ENCODE assay signal across 9 cellular contexts in the genomic region with DNA sequence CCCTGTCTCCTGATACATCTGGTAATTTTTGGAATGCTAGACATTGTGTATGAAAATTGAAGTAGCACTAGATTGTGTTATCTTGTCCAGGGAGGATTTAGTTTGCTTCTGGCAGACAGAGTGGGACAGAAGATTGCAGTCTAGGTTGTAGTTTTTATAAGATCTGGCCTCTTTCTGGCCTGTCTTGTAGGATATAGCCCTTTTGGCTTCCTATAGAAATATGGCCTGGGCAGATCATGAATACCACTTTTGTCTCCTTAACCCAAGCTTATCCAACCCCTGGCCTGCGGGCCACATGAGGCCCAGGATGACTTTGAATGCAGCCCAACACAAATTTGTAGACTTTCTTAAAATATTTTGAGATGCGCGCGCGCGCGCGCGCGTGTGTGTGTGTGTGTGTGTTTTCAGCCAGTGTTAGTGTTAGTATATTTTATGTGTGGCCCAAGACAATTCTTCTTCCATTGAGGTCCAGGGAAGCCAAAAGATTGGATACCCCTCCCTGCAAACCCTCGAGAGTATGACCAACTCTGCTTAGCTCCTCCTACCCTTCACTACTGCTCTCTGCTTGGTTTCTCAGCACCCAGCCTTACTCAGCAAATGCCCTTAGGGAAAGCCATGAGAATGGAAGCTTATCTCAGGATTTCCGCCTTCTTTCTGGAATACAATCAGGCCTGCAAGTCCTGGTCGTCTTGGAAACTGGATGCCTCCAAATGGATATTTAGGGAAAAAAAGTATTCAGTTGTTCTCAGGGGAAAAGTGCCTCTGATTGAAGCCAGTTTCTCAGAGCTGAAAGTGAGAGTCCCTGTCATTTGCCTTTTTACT. TPM values are rescaled to one million over a fixed set of nuclear protein-coding genes. Genes with fewer than 3 reads are reported as not detected.
DNase-seq lines count a peak whose midpoint lies in the region; ATAC-seq and TF ChIP-seq lines count a peak whose summit lies in the region.
"Had no signal": no experiment of that assay in that cellular context is flagged by ENCODE, and none has a peak within 500 bp of the region (broad histone marks: within the 10 kb centered on the region; RNA-seq: fewer than 3 reads in every experiment).

No MANE protein-coding gene starts in this region.

- H3K4me3 Mint-ChIP-seq in activated CD8-positive, alpha-beta memory T cell treated with anti-CD3 and anti-CD28 coated beads, Interleukin-2, amount 10 ng/mL, durations not matched to agents 7 days and 5 days = no peak overlapping the region
- H3K4me3 Mint-ChIP-seq in CD14-positive monocyte = no peak overlapping the region

- intact Hi-C loops in CD14-positive monocyte (cut with micrococcal nuclease) (no loop called here), left colon (cut with DNase I, micrococcal nuclease) (no loop called here), sigmoid colon (cut with DNase I) (no loop called here)

- TF ChIP-seq POLR2A in sigmoid colon (IDR thresholded peaks at IDR 0.05) = no peak

- H3K27me3 ChIP-seq in BJ (ENCODE audit: control insufficient read depth, insufficient read depth, low read length) = no peaks in the 10 kb centered on the region
- no peaks in the 10 kb centered on the region for H3K27me3 ChIP-seq in sigmoid colon

- H3K36me3 ChIP-seq in BJ (ENCODE audit: control insufficient read depth, insufficient read depth, low read length) (no peaks in the 10 kb centered on the region), sigmoid colon (no peaks in the 10 kb centered on the region)

- no peaks in the 10 kb centered on the region for H3K4me1 ChIP-seq in sigmoid colon

- H3K9me3 Mint-ChIP-seq in activated CD8-positive, alpha-beta memory T cell treated with anti-CD3 and anti-CD28 coated beads, Interleukin-2, amount 10 ng/mL, durations not matched to agents 7 days and 5 days (ENCODE audit: low read depth) = no peaks in the 10 kb centered on the region
- H3K9me3 Mint-ChIP-seq in CD14-positive monocyte = peaks cover 0 to 5% (median 3%) of the 10 kb centered on the region in 7 donors

- no peaks in the 10 kb centered on the region for H3K9me3 ChIP-seq in sigmoid colon

- ATAC-seq in HG02870 (IDR thresholded peaks at IDR 0.05; ENCODE audit: unreplicated experiment) (peak; percentile 35), left colon (no peak)
- ATAC-seq in activated CD8-positive, alpha-beta memory T cell treated with anti-CD3 and anti-CD28 coated beads, Interleukin-2, amount 10 ng/mL, durations not matched to agents 7 days and 5 days = no peak

- DNase-seq in BJ (ENCODE audit: low read depth) = peak; percentile 28
- DNase-seq in activated CD8-positive, alpha-beta memory T cell treated with anti-CD3 and anti-CD28 coated beads, Interleukin-2, amount 10 ng/mL, durations not matched to agents 7 days and 5 days = peak; percentile 5
- DNase-seq in iPS DF 19.7 (ENCODE audit: low read depth, low spot score) = peak; percentile 77
- DNase-seq in CD14-positive monocyte (ENCODE audit: low spot score) = no peak
- no peak for DNase-seq in left colon
- no peak for DNase-seq in SKM-1 treated with dmso at 0.1 percent for 144 hours (lab: John Stamatoyannopoulos, UW; ENCODE audit: unreplicated experiment)
- no peak for DNase-seq in sigmoid colon

- H3K4me3 ChIP-seq in BJ (ENCODE audit: low read depth, low read length) (no peak overlapping the region), sigmoid colon (no peak overlapping the region)

- no peak overlapping the region for H3K27ac Mint-ChIP-seq in activated CD8-positive, alpha-beta memory T cell treated with anti-CD3 and anti-CD28 coated beads, Interleukin-2, amount 10 ng/mL, durations not matched to agents 7 days and 5 days
- no peak overlapping the region for H3K27ac Mint-ChIP-seq in CD14-positive monocyte

- H3K4me1 Mint-ChIP-seq in activated CD8-positive, alpha-beta memory T cell treated with anti-CD3 and anti-CD28 coated beads, Interleukin-2, amount 10 ng/mL, durations not matched to agents 7 days and 5 days = peaks cover 12% of the 10 kb centered on the region
- peaks cover 23% of the 10 kb centered on the region for H3K4me1 Mint-ChIP-seq in CD14-positive monocyte

- H3K27me3 Mint-ChIP-seq in activated CD8-positive, alpha-beta memory T cell treated with anti-CD3 and anti-CD28 coated beads, Interleukin-2, amount 10 ng/mL, durations not matched to agents 7 days and 5 days = no peaks in the 10 kb centered on the region
- peaks cover 0 to 4% (median 1%) of the 10 kb centered on the region in 3 donors for H3K27me3 Mint-ChIP-seq in CD14-positive monocyte (ENCODE audit: low read depth in 3 of 3)

- 79 to 84% methylated on average over 13 of the region's 13 CpGs for WGBS in sigmoid colon, 2 donors

- TF ChIP-seq CTCF in BJ (IDR thresholded peaks at IDR 0.05; ENCODE audit: insufficient read depth, low read depth, low read length) = no peak
- TF ChIP-seq CTCF in CD14-positive monocyte (IDR thresholded peaks at IDR 0.05) = no peak
- TF ChIP-seq CTCF in sigmoid colon (IDR thresholded peaks at IDR 0.05) = no peak

- POLR2A ChIA-PET in BJ (lab: Charles Lee) = no interaction called here

- CTCF ChIA-PET in BJ (lab: Yijun Ruan, JAX) = interaction anchor here (0.9 kb wide), 1 partner anchor 37 kb away, joined by 3 read pairs; no protein-coding TSS in a partner anchor
- CTCF ChIA-PET in activated CD8-positive, alpha-beta memory T cell treated with anti-CD3 and anti-CD28 coated beads, Interleukin-2, amount 10 ng/mL, durations not matched to agents 7 days and 5 days (lab: Charles Lee) = interaction anchor here (1.1 kb wide), 1 partner anchor 10 kb away, joined by 3 read pairs; no protein-coding TSS in a partner anchor

- H3K27ac ChIP-seq in sigmoid colon = peak overlapping the region in 1 of 4 donors; percentile 18
- H3K27ac ChIP-seq: VCaP had no signal

- no peak for TF ChIP-seq EP300 in sigmoid colon (IDR thresholded peaks at IDR 0.05)

- H3K36me3 Mint-ChIP-seq in activated CD8-positive, alpha-beta memory T cell treated with anti-CD3 and anti-CD28 coated beads, Interleukin-2, amount 10 ng/mL, durations not matched to agents 7 days and 5 days = peaks cover 4% of the 10 kb centered on the region
- no peaks in the 10 kb centered on the region for H3K36me3 Mint-ChIP-seq in CD14-positive monocyte

RNA-seq across cellular contexts. Expression of gene ANKRD33B, which starts 26.6 kb away (rescaled TPM):
- polyA plus RNA-seq in BJ (2011; rRNA removed) (2.4 and 3.4 TPM in 2 replicates), CD14-positive monocyte (not detected), sigmoid colon (1 to 10 TPM in 2 of 3 donors, under 1 TPM in 1; 0.23 to 2.1 (median 1.2) TPM)
- 9.7 and 9.8 TPM in 2 replicates for polyA minus RNA-seq in BJ (2011; rRNA and poly(A)+ RNA removed)
- 10 to 100 TPM in 1 of 2 experiments, 1 to 10 TPM in 1; 6.8 to 13.8 TPM for total RNA-seq in activated CD8-positive, alpha-beta memory T cell treated with anti-CD3 and anti-CD28 coated beads, Interleukin-2, amount 10 ng/mL, durations not matched to agents 7 days and 5 days
- total RNA-seq in left colon (1 to 10 TPM in 1 of 2 donors, under 1 TPM in 1; 0.61 to 1.8 TPM), sigmoid colon (1 to 10 TPM; 2.7 to 4.6 (median 3.6) TPM)

Comparison
In these comparisons a context has a peak if more than half of its experiments do, and no peak if none do; other contexts are left out.
1. DNase-seq: peak in BJ (single experiment), activated CD8-positive, alpha-beta memory T cell treated with anti-CD3 and anti-CD28 coated beads, Interleukin-2, amount 10 ng/mL, durations not matched to agents 7 days and 5 days (single experiment) and iPS DF 19.7 (single experiment); none in CD14-positive monocyte (single experiment), left colon (0 of 2), SKM-1 treated with dmso at 0.1 percent for 144 hours (single experiment) and sigmoid colon (single experiment).